ENCODE assay signal across 14 cellular contexts in genomic region chr3:27472166-27472565, GRCh38.
"Had no signal": no experiment of that assay in that cellular context is flagged by ENCODE, and none has a peak within 500 bp of the region (broad histone marks: within the 10 kb centered on the region; RNA-seq: fewer than 3 reads in every experiment).

No MANE protein-coding gene starts in this region.

- H3K27me3 Mint-ChIP-seq: activated naive CD8-positive, alpha-beta T cell treated with anti-CD3 and anti-CD28 coated beads, Interleukin-2, amount 10 ng/mL, durations not matched to agents 7 days and 5 days; naive thymus-derived CD4-positive, alpha-beta T cell; T-helper 17 cell had no signal

- H3K4me3 ChIP-seq: ascending aorta, cardiac muscle cell, hepatocyte, skin epidermis, thyroid gland, uterus had no signal

- H3K36me3 ChIP-seq: ascending aorta, cardiac muscle cell, neutrophil, thyroid gland, uterus had no signal

- H3K4me1 ChIP-seq: ascending aorta, uterus had no signal

- H3K4me3 Mint-ChIP-seq: activated naive CD8-positive, alpha-beta T cell treated with anti-CD3 and anti-CD28 coated beads, Interleukin-2, amount 10 ng/mL, durations not matched to agents 7 days and 5 days; naive thymus-derived CD4-positive, alpha-beta T cell; T-helper 17 cell had no signal

- H3K27me3 ChIP-seq: ascending aorta, cardiac muscle cell, hepatocyte, neutrophil, thyroid gland, uterus had no signal

- H3K27ac Mint-ChIP-seq: activated naive CD8-positive, alpha-beta T cell treated with anti-CD3 and anti-CD28 coated beads, Interleukin-2, amount 10 ng/mL, durations not matched to agents 7 days and 5 days had no signal

- ATAC-seq: naive thymus-derived CD4-positive, alpha-beta T cell; T-helper 17 cell had no signal

- H3K9me3 ChIP-seq: ascending aorta, neutrophil, thyroid gland, uterus had no signal

- H3K27ac ChIP-seq: ascending aorta, cardiac muscle cell, hepatocyte, neutrophil, skin epidermis, thyroid gland, uterus had no signal

- DNase-seq: activated CD4-positive, alpha-beta T cell treated with anti-CD3 and anti-CD28 coated beads, Interleukin-2, amount 50 U/mL, for 48 hours; activated naive CD8-positive, alpha-beta T cell treated with anti-CD3 and anti-CD28 coated beads, Interleukin-2, amount 10 ng/mL, durations not matched to agents 7 days and 5 days; midbrain; naive thymus-derived CD4-positive, alpha-beta T cell; posterior cingulate gyrus; stimulated activated CD4-positive, alpha-beta T cell treated with anti-CD3 and anti-CD28 coated beads, Interleukin-4, amount 100 ng/mL, for 4 hours; T-helper 17 cell; thyroid gland; uterus had no signal
